ENCODE assay signal across 9 cellular contexts in the genomic region with DNA sequence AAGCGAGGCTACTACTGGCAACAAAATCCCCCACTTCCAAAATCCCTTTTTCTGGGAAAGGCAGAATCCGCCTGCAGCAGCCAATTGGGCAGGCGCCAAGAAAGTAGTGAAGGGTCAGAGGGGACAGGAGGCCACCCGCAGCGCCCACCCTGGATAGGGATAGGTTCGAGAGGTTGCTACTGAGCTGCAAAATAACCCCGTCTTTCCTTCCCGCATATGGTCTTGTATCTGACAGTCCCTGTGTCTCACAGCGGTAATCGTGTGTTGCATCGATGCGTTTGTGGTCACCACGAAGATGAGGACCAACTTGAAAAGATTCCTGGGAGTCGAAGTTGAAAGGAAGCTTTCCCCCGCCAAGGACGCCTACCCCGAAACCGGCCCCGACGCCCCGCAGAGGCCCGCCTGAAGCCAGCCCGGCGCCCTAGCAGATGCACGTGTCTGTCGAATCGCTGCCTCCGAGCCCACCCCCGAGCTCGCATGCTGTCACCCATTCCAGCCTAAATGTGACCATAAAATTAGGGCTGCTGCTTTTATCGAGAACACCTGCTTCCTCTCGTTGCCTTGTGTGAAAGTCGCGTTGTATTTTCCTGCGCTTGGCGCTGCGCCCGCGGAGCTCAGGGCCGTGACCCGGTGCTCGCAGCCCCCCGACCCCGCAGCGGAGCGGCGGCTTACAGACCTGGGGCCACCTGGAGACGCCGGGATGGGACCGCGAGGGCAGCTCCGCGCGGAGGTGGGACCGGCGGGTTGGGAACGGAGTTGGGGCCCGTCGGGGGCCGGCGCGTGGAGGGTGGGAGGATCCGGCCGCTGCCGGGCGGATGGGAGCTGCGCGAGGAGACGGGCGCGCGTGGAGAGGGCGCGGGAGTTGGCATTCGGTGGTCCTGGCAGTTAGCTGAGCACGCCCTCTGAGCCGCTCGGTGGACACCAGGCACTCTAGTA. TPM values are rescaled to one million over a fixed set of nuclear protein-coding genes. Genes with fewer than 3 reads are reported as not detected.
DNase-seq lines count a peak whose midpoint lies in the region; ATAC-seq and TF ChIP-seq lines count a peak whose summit lies in the region.
"Had no signal": no experiment of that assay in that cellular context is flagged by ENCODE, and none has a peak within 500 bp of the region (broad histone marks: within the 10 kb centered on the region; RNA-seq: fewer than 3 reads in every experiment).

A gene with protein sequence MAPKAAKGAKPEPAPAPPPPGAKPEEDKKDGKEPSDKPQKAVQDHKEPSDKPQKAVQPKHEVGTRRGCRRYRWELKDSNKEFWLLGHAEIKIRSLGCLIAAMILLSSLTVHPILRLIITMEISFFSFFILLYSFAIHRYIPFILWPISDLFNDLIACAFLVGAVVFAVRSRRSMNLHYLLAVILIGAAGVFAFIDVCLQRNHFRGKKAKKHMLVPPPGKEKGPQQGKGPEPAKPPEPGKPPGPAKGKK (plus strand): TSS at position 868 of the 936 bp plus-strand sequence. CDS start 145 bp downstream, outside the sequence.

- H3K9ac ChIP-seq in mucosa of rectum (ENCODE audit: low read depth in 1 of 2, low read length in 2 of 2) = peak within 1 kb of the TSS in 1 of 2 donors; percentile 18

- H3K27me3 ChIP-seq in mucosa of rectum (ENCODE audit: control insufficient read depth in 2 of 2, insufficient read depth in 2 of 2, low read length in 2 of 2) (peaks cover 8 to 16% of the 10 kb centered on the region in 2 donors), upper lobe of right lung (no peaks in the 10 kb centered on the region)

- ATAC-seq in central memory CD8-positive, alpha-beta T cell (replicated peaks; ENCODE audit: extremely low read depth, poor library complexity, severe bottlenecking) = no peak
- ATAC-seq in upper lobe of right lung = peak; percentile 25

- H3K27ac ChIP-seq in mucosa of rectum (ENCODE audit: low read depth in 2 of 2, low read length in 2 of 2) (no peak within 1 kb of the TSS), upper lobe of right lung (no peak within 1 kb of the TSS)
- H3K27ac ChIP-seq: transverse colon had no signal

- no peaks in the 10 kb centered on the region for H3K9me3 Mint-ChIP-seq in central memory CD8-positive, alpha-beta T cell

- H3K27ac Mint-ChIP-seq in central memory CD8-positive, alpha-beta T cell (ENCODE audit: low read depth) = no peak within 1 kb of the TSS

- H3K9me3 ChIP-seq in mucosa of rectum (ENCODE audit: control insufficient read depth in 2 of 2, low read length in 2 of 2) = no peaks in the 10 kb centered on the region
- H3K9me3 ChIP-seq in upper lobe of right lung = no peaks in the 10 kb centered on the region
- H3K9me3 ChIP-seq: transverse colon had no signal

- H3K4me3 ChIP-seq in mucosa of rectum (ENCODE audit: low read length in 2 of 2) (peak within 1 kb of the TSS; percentile 27 to 44), upper lobe of right lung (peak within 1 kb of the TSS; percentile 44)

- peaks cover 2% of the 10 kb centered on the region for H3K36me3 Mint-ChIP-seq in central memory CD8-positive, alpha-beta T cell (ENCODE audit: insufficient read depth)

- intact Hi-C loops in upper lobe of right lung (cut with DNase I) = no loop called here

- H3K36me3 ChIP-seq in mucosa of rectum (ENCODE audit: control insufficient read depth in 2 of 2, insufficient read depth in 2 of 2, low read length in 2 of 2) (no peaks in the 10 kb centered on the region), upper lobe of right lung (no peaks in the 10 kb centered on the region)
- H3K36me3 ChIP-seq: transverse colon had no signal

- H3K4me1 ChIP-seq in mucosa of rectum (ENCODE audit: control insufficient read depth in 2 of 2, insufficient read depth in 2 of 2, low read length in 2 of 2) (peaks cover 2 to 4% of the 10 kb centered on the region in 2 donors), upper lobe of right lung (peaks cover 10% of the 10 kb centered on the region)

- DNase-seq in stimulated activated CD4-positive, alpha-beta T cell treated with anti-CD3 and anti-CD28 coated beads, Interleukin-12 subunit alpha, Interleukin-12 subunit beta, amount 100 ng/mL, for 4 hours = peak; percentile 11
- no peak for DNase-seq in stimulated activated CD4-positive, alpha-beta T cell treated with anti-CD3 and anti-CD28 coated beads, Interleukin-4, amount 100 ng/mL, for 24 hours
- no peak for DNase-seq in central memory CD8-positive, alpha-beta T cell (ENCODE audit: low spot score in 2 of 2)
- no peak for DNase-seq in upper lobe of right lung
- no peak for DNase-seq in NCI-H128 (lab: John Stamatoyannopoulos, UW; ENCODE audit: unreplicated experiment)
- no peak for DNase-seq in OCI-M1 (lab: John Stamatoyannopoulos, UW)
- no peak for DNase-seq in DMS 273 (lab: John Stamatoyannopoulos, UW; ENCODE audit: unreplicated experiment)
- DNase-seq: transverse colon had no signal

- peaks cover 16% of the 10 kb centered on the region for H3K4me1 Mint-ChIP-seq in central memory CD8-positive, alpha-beta T cell

- no peak for TF ChIP-seq CTCF in upper lobe of right lung (IDR thresholded peaks at IDR 0.05)

- H3K27me3 Mint-ChIP-seq in central memory CD8-positive, alpha-beta T cell = no peaks in the 10 kb centered on the region

- peak within 1 kb of the TSS; percentile 70 for H3K4me3 Mint-ChIP-seq in central memory CD8-positive, alpha-beta T cell

RNA-seq across cellular contexts. Expression of the gene that starts here (rescaled TPM):
- 3.1 TPM for total RNA-seq in upper lobe of right lung
